In genomic region chr14:36518586-36519430, GRCh38 we compare ENCODE assay signal across 10 cellular contexts. TPM values are rescaled to one million over a fixed set of nuclear protein-coding genes. Genes with fewer than 3 reads are reported as not detected.
DNase-seq lines count a peak whose midpoint lies in the region; ATAC-seq and TF ChIP-seq lines count a peak whose summit lies in the region.
"Had no signal": no experiment of that assay in that cellular context is flagged by ENCODE, and none has a peak within 500 bp of the region (broad histone marks: within the 10 kb centered on the region; RNA-seq: fewer than 3 reads in every experiment).

No MANE protein-coding gene starts in this region.

- no peak for DNase-seq in activated CD4-positive, alpha-beta memory T cell treated with anti-CD3 and anti-CD28 coated beads for 36 hours
- DNase-seq in activated CD4-positive, alpha-beta memory T cell treated with anti-CD3 and anti-CD28 coated beads, Interleukin-2, amount 10 ng/mL, durations not matched to agents 7 days and 5 days = no peak
- DNase-seq in NT2/D1 (ENCODE audit: low read depth, low spot score) (no peak), glutamatergic neuron (no peak), tibial nerve (ENCODE audit: low spot score in 2 of 2) (no peak), sigmoid colon (no peak), occipital lobe (lab: John Stamatoyannopoulos, UW) (no peak)
- no peak for DNase-seq in stimulated activated effector memory CD8-positive, alpha-beta T cell treated with anti-CD3 and anti-CD28 coated beads, Interleukin-12 subunit alpha, Interleukin-12 subunit beta, amount 100 ng/mL, for 72 hours (ENCODE audit: low spot score in 2 of 2)

- TF ChIP-seq POLR2A in tibial nerve (IDR thresholded peaks at IDR 0.05) (no peak), sigmoid colon (IDR thresholded peaks at IDR 0.05) (no peak)

- CTCF ChIA-PET in activated CD4-positive, alpha-beta memory T cell treated with anti-CD3 and anti-CD28 coated beads for 36 hours (lab: Charles Lee) = interaction anchor here (0.8 kb wide), 1 partner anchor 14 kb away, joined by 3 read pairs; no protein-coding TSS in a partner anchor
- CTCF ChIA-PET in activated CD4-positive, alpha-beta memory T cell treated with anti-CD3 and anti-CD28 coated beads, Interleukin-2, amount 10 ng/mL, durations not matched to agents 7 days and 5 days (lab: Charles Lee) = no interaction called here

- POLR2A ChIA-PET in activated CD4-positive, alpha-beta memory T cell treated with anti-CD3 and anti-CD28 coated beads for 36 hours (lab: Charles Lee) = no interaction called here
- POLR2A ChIA-PET in activated CD4-positive, alpha-beta memory T cell treated with anti-CD3 and anti-CD28 coated beads, Interleukin-2, amount 10 ng/mL, durations not matched to agents 7 days and 5 days (lab: Charles Lee) = interaction anchor here (0.8 kb wide), 1 partner anchor 10 kb away, joined by 3 read pairs; no protein-coding TSS in a partner anchor

- H3K4me1 Mint-ChIP-seq in activated CD4-positive, alpha-beta memory T cell treated with anti-CD3 and anti-CD28 coated beads for 36 hours (ENCODE audit: low read depth) = peaks cover 16% of the 10 kb centered on the region
- peaks cover 6% of the 10 kb centered on the region for H3K4me1 Mint-ChIP-seq in activated CD4-positive, alpha-beta memory T cell treated with anti-CD3 and anti-CD28 coated beads, Interleukin-2, amount 10 ng/mL, durations not matched to agents 7 days and 5 days
- peaks cover 3% of the 10 kb centered on the region for H3K4me1 Mint-ChIP-seq in glutamatergic neuron (ENCODE audit: low read depth, unreplicated experiment)
- peaks cover 10% of the 10 kb centered on the region for H3K4me1 Mint-ChIP-seq in stimulated activated effector memory CD8-positive, alpha-beta T cell treated with anti-CD3 and anti-CD28 coated beads, Interleukin-12 subunit alpha, Interleukin-12 subunit beta, amount 100 ng/mL, for 72 hours

- H3K4me3 ChIP-seq in NT2/D1 (ENCODE audit: insufficient read length, low read depth) (peak overlapping the region; percentile 8), tibial nerve (peak overlapping the region in 1 of 4 donors; percentile 39), sigmoid colon (peak overlapping the region in 2 of 4 donors; percentile 33 to 37)

- no peak for TF ChIP-seq EP300 in tibial nerve (IDR thresholded peaks at IDR 0.05)
- TF ChIP-seq EP300 in sigmoid colon (IDR thresholded peaks at IDR 0.05) = no peak

- no peak overlapping the region for H3K9ac ChIP-seq in NT2/D1 (ENCODE audit: insufficient read length, low read depth)

- peak overlapping the region; percentile 37 for H3K4me3 Mint-ChIP-seq in activated CD4-positive, alpha-beta memory T cell treated with anti-CD3 and anti-CD28 coated beads for 36 hours
- H3K4me3 Mint-ChIP-seq in activated CD4-positive, alpha-beta memory T cell treated with anti-CD3 and anti-CD28 coated beads, Interleukin-2, amount 10 ng/mL, durations not matched to agents 7 days and 5 days = no peak overlapping the region
- H3K4me3 Mint-ChIP-seq in glutamatergic neuron (ENCODE audit: unreplicated experiment) = peak overlapping the region; percentile 72
- peak overlapping the region; percentile 34 for H3K4me3 Mint-ChIP-seq in stimulated activated effector memory CD8-positive, alpha-beta T cell treated with anti-CD3 and anti-CD28 coated beads, Interleukin-12 subunit alpha, Interleukin-12 subunit beta, amount 100 ng/mL, for 72 hours

- H3K36me3 ChIP-seq in NT2/D1 (ENCODE audit: insufficient read depth, insufficient read length, low read length) (no peaks in the 10 kb centered on the region), tibial nerve (no peaks in the 10 kb centered on the region), sigmoid colon (no peaks in the 10 kb centered on the region)

- H3K4me1 ChIP-seq in NT2/D1 (ENCODE audit: insufficient read depth, insufficient read length) (peaks cover 1% of the 10 kb centered on the region), tibial nerve (peaks cover 0 to 74% (median 31%) of the 10 kb centered on the region in 4 donors), sigmoid colon (peaks cover 0 to 55% (median 44%) of the 10 kb centered on the region in 4 donors)

- no peak for TF ChIP-seq CTCF in glutamatergic neuron (IDR thresholded peaks at IDR 0.05; ENCODE audit: partially characterized antibody, unreplicated experiment)
- no peak for TF ChIP-seq CTCF in tibial nerve (IDR thresholded peaks at IDR 0.05)
- TF ChIP-seq CTCF in sigmoid colon (IDR thresholded peaks at IDR 0.05) = no peak

- 2 to 3% methylated on average over 59 to 70 of the region's 79 CpGs for WGBS in tibial nerve, 2 donors
- 3% methylated on average over 79 of the region's 79 CpGs for WGBS in sigmoid colon, 2 donors

- intact Hi-C loops in activated CD4-positive, alpha-beta memory T cell treated with anti-CD3 and anti-CD28 coated beads for 36 hours (cut with micrococcal nuclease) = loop anchor here (2.0 to 5.0 kb wide), 2 partner anchors 62 to 1073 kb away; no protein-coding TSS in a partner anchor
- intact Hi-C loops in sigmoid colon (cut with DNase I) = no loop called here

- peaks cover 70% of the 10 kb centered on the region for H3K27me3 Mint-ChIP-seq in activated CD4-positive, alpha-beta memory T cell treated with anti-CD3 and anti-CD28 coated beads for 36 hours
- H3K27me3 Mint-ChIP-seq in activated CD4-positive, alpha-beta memory T cell treated with anti-CD3 and anti-CD28 coated beads, Interleukin-2, amount 10 ng/mL, durations not matched to agents 7 days and 5 days = peaks cover 77% of the 10 kb centered on the region
- H3K27me3 Mint-ChIP-seq in glutamatergic neuron (ENCODE audit: unreplicated experiment) = peaks cover 43% of the 10 kb centered on the region

- no peaks in the 10 kb centered on the region for H3K9me3 Mint-ChIP-seq in activated CD4-positive, alpha-beta memory T cell treated with anti-CD3 and anti-CD28 coated beads for 36 hours
- no peaks in the 10 kb centered on the region for H3K9me3 Mint-ChIP-seq in activated CD4-positive, alpha-beta memory T cell treated with anti-CD3 and anti-CD28 coated beads, Interleukin-2, amount 10 ng/mL, durations not matched to agents 7 days and 5 days
- peaks cover 22% of the 10 kb centered on the region for H3K9me3 Mint-ChIP-seq in glutamatergic neuron (ENCODE audit: unreplicated experiment)
- H3K9me3 Mint-ChIP-seq in stimulated activated effector memory CD8-positive, alpha-beta T cell treated with anti-CD3 and anti-CD28 coated beads, Interleukin-12 subunit alpha, Interleukin-12 subunit beta, amount 100 ng/mL, for 72 hours = peaks cover 2% of the 10 kb centered on the region
- H3K9me3 Mint-ChIP-seq: natural killer cell treated with Interleukin-12 subunit alpha and Interleukin-12 subunit beta and Interleukin-15 and Interleukin-18, amount 100 ng/mL, for 72 hours had no signal

- no peak overlapping the region for H3K27ac ChIP-seq in tibial nerve
- H3K27ac ChIP-seq in sigmoid colon = no peak overlapping the region

- H3K9me3 ChIP-seq in NT2/D1 (ENCODE audit: insufficient read depth, low read length) (peaks cover 3% of the 10 kb centered on the region; the same call in 1 of the 2 replicates), tibial nerve (no peaks in the 10 kb centered on the region), sigmoid colon (no peaks in the 10 kb centered on the region)

- ATAC-seq in stimulated activated effector memory CD8-positive, alpha-beta T cell treated with anti-CD3 and anti-CD28 coated beads, Interleukin-12 subunit alpha, Interleukin-12 subunit beta, amount 100 ng/mL, for 72 hours = no peak
- ATAC-seq: natural killer cell treated with Interleukin-12 subunit alpha and Interleukin-12 subunit beta and Interleukin-15 and Interleukin-18, amount 100 ng/mL, for 72 hours had no signal

- H3K27ac Mint-ChIP-seq in activated CD4-positive, alpha-beta memory T cell treated with anti-CD3 and anti-CD28 coated beads for 36 hours = no peak overlapping the region
- no peak overlapping the region for H3K27ac Mint-ChIP-seq in activated CD4-positive, alpha-beta memory T cell treated with anti-CD3 and anti-CD28 coated beads, Interleukin-2, amount 10 ng/mL, durations not matched to agents 7 days and 5 days
- H3K27ac Mint-ChIP-seq in glutamatergic neuron (ENCODE audit: unreplicated experiment) = no peak overlapping the region
- H3K27ac Mint-ChIP-seq in stimulated activated effector memory CD8-positive, alpha-beta T cell treated with anti-CD3 and anti-CD28 coated beads, Interleukin-12 subunit alpha, Interleukin-12 subunit beta, amount 100 ng/mL, for 72 hours = no peak overlapping the region
- H3K27ac Mint-ChIP-seq: CD14-positive monocyte; natural killer cell treated with Interleukin-12 subunit alpha and Interleukin-12 subunit beta and Interleukin-15 and Interleukin-18, amount 100 ng/mL, for 72 hours had no signal

- peaks cover 99% of the 10 kb centered on the region for H3K27me3 ChIP-seq in NT2/D1 (ENCODE audit: insufficient read depth, insufficient read length)
- peaks cover 0 to 98% of the 10 kb centered on the region in 2 donors for H3K27me3 ChIP-seq in tibial nerve
- peaks cover 73 to 100% (median 93%) of the 10 kb centered on the region in 3 donors for H3K27me3 ChIP-seq in sigmoid colon

- peaks cover 2% of the 10 kb centered on the region for H3K36me3 Mint-ChIP-seq in activated CD4-positive, alpha-beta memory T cell treated with anti-CD3 and anti-CD28 coated beads for 36 hours
- H3K36me3 Mint-ChIP-seq in activated CD4-positive, alpha-beta memory T cell treated with anti-CD3 and anti-CD28 coated beads, Interleukin-2, amount 10 ng/mL, durations not matched to agents 7 days and 5 days (ENCODE audit: low read depth) = peaks cover 2% of the 10 kb centered on the region
- no peaks in the 10 kb centered on the region for H3K36me3 Mint-ChIP-seq in glutamatergic neuron (ENCODE audit: unreplicated experiment)
- H3K36me3 Mint-ChIP-seq in stimulated activated effector memory CD8-positive, alpha-beta T cell treated with anti-CD3 and anti-CD28 coated beads, Interleukin-12 subunit alpha, Interleukin-12 subunit beta, amount 100 ng/mL, for 72 hours = no peaks in the 10 kb centered on the region
- H3K36me3 Mint-ChIP-seq: natural killer cell treated with Interleukin-12 subunit alpha and Interleukin-12 subunit beta and Interleukin-15 and Interleukin-18, amount 100 ng/mL, for 72 hours had no signal

RNA-seq across cellular contexts. Expression of gene NKX2-1, which starts 1.2 kb away (rescaled TPM):
- total RNA-seq in activated CD4-positive, alpha-beta memory T cell treated with anti-CD3 and anti-CD28 coated beads for 36 hours = not detected
- not detected for total RNA-seq in activated CD4-positive, alpha-beta memory T cell treated with anti-CD3 and anti-CD28 coated beads, Interleukin-2, amount 10 ng/mL, durations not matched to agents 7 days and 5 days
- total RNA-seq in glutamatergic neuron (ENCODE audit: unreplicated experiment) (not detected), tibial nerve (not detected), sigmoid colon (not detected), occipital lobe (0.31 TPM)
- polyA plus RNA-seq in sigmoid colon = not detected
- total RNA-seq: natural killer cell treated with Interleukin-12 subunit alpha and Interleukin-12 subunit beta and Interleukin-15 and Interleukin-18, amount 100 ng/mL, for 72 hours had no signal
- polyA plus RNA-seq: CD14-positive monocyte had no signal
